23 cellular contexts compared by ENCODE assay signal in the genomic region with DNA sequence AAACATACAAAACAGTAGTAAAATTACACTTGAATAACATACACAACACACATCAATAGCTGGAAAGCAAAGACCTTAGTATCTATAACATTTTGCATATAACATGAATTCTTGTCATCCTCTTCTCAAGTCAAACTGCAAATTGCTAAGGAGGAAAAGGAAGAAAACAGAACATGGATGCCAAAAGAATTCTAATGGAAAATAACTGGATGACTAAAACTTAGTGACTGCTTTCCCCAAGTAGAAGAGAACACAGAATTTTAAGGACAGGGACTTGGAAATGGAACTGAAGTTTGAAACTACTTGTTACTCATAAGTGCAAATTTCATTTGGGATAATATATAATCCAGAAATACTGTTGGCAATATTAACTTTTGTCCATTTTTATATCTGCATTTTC. TPM values are rescaled to one million over a fixed set of nuclear protein-coding genes. Genes with fewer than 3 reads are reported as not detected.
DNase-seq lines count a peak whose midpoint lies in the region; ATAC-seq, FAIRE-seq and TF ChIP-seq lines count a peak whose summit lies in the region.
"Had no signal": no experiment of that assay in that cellular context is flagged by ENCODE, and none has a peak within 500 bp of the region (broad histone marks: within the 10 kb centered on the region; RNA-seq: fewer than 3 reads in every experiment).

No MANE protein-coding gene starts in this region.

- peaks cover 36% of the 10 kb centered on the region; the same call in 1 of the 2 replicates for H3K36me3 ChIP-seq in PC-9 (ENCODE audit: low read depth)
- H3K36me3 ChIP-seq in mammary epithelial cell (ENCODE audit: insufficient read depth, low read length) = peaks cover 1% of the 10 kb centered on the region
- no peaks in the 10 kb centered on the region for H3K36me3 ChIP-seq in keratinocyte (ENCODE audit: control insufficient read depth in 2 of 2, extremely low read depth in 1 of 2, insufficient read depth in 2 of 2, low read length in 2 of 2)
- H3K36me3 ChIP-seq: adrenal gland, cardiac muscle cell, lower lobe of right lung, right lobe of liver had no signal

- H3K79me2 ChIP-seq in PC-9 (ENCODE audit: low read depth) (peaks cover 91% of the 10 kb centered on the region), mammary epithelial cell (ENCODE audit: insufficient read depth, low read length) (peaks cover 86% of the 10 kb centered on the region), keratinocyte (ENCODE audit: control insufficient read depth, insufficient read depth, low read length) (peaks cover 48% of the 10 kb centered on the region)

- no peak for TF ChIP-seq CTCF in PC-9 (conservative IDR thresholded peaks at IDR 0.05)
- TF ChIP-seq CTCF in mammary epithelial cell (conservative IDR thresholded peaks at IDR 0.05 in 1 of 2, IDR thresholded peaks at IDR 0.05 in 1 of 2; ENCODE audit: extremely low read depth in 1 of 2, insufficient read depth in 1 of 2, low read depth in 1 of 2, low read length in 2 of 2) = no peak
- no peak for TF ChIP-seq CTCF in keratinocyte (optimal IDR thresholded peaks at IDR 0.05 in 1 of 3, IDR thresholded peaks at IDR 0.05 in 1 of 3, conservative IDR thresholded peaks at IDR 0.05 in 1 of 3; ENCODE audit: extremely low read depth in 1 of 3, insufficient read depth in 2 of 3, low read length in 3 of 3)

- no peaks in the 10 kb centered on the region for H3K27me3 ChIP-seq in PC-9 (ENCODE audit: insufficient read depth, low read depth)
- no peaks in the 10 kb centered on the region for H3K27me3 ChIP-seq in mammary epithelial cell (ENCODE audit: insufficient read depth, low read length)
- no peaks in the 10 kb centered on the region for H3K27me3 ChIP-seq in keratinocyte (ENCODE audit: control insufficient read depth, extremely low read depth, insufficient read depth, low read length)
- H3K27me3 ChIP-seq: adrenal gland, cardiac muscle cell, right lobe of liver had no signal

- no peak overlapping the region for H3K4me2 ChIP-seq in PC-9
- H3K4me2 ChIP-seq in mammary epithelial cell (ENCODE audit: insufficient read depth, low read depth, low read length) = no peak overlapping the region
- no peak overlapping the region for H3K4me2 ChIP-seq in keratinocyte (ENCODE audit: control insufficient read depth, extremely low read depth, insufficient read depth, low read depth, low read length)

- POLR2A ChIA-PET in PC-9 (lab: Charles Lee; ENCODE audit: unreplicated experiment) = no interaction called here

- H3K9ac ChIP-seq in mammary epithelial cell (ENCODE audit: insufficient read depth, low read length) (no peak overlapping the region), keratinocyte (ENCODE audit: control insufficient read depth, extremely low read depth, insufficient read depth, low read length) (no peak overlapping the region)
- H3K9ac ChIP-seq: parathyroid adenoma had no signal

- CTCF ChIA-PET in PC-9 (lab: Charles Lee) (no interaction called here), mammary epithelial cell (lab: Charles Lee; ENCODE audit: low non-redundant PET) (no interaction called here)

- H3K4me1 ChIP-seq in PC-9 (replicated peaks; ENCODE audit: insufficient read depth) (peaks cover 36% of the 10 kb centered on the region), mammary epithelial cell (ENCODE audit: insufficient read depth, low read length) (peaks cover 35% of the 10 kb centered on the region), keratinocyte (ENCODE audit: control insufficient read depth, extremely low read depth, insufficient read depth, low read length) (peaks cover 27% of the 10 kb centered on the region)
- H3K4me1 ChIP-seq: parathyroid adenoma, right lobe of liver had no signal

- no peaks in the 10 kb centered on the region; the same call in 1 of the 2 replicates for H4K20me1 ChIP-seq in PC-9 (ENCODE audit: insufficient read depth)
- H4K20me1 ChIP-seq in mammary epithelial cell (ENCODE audit: insufficient read depth, low read length) = no peaks in the 10 kb centered on the region
- peaks cover 4% of the 10 kb centered on the region for H4K20me1 ChIP-seq in keratinocyte (ENCODE audit: control insufficient read depth, extremely low read depth, insufficient read depth, low read length)

- H3K9me3 ChIP-seq in PC-9 (ENCODE audit: insufficient read depth, low read depth) (no peaks in the 10 kb centered on the region), mammary epithelial cell (replicated peaks; ENCODE audit: insufficient read depth, low read length) (no peaks in the 10 kb centered on the region), keratinocyte (ENCODE audit: control insufficient read depth, low read depth, low read length) (no peaks in the 10 kb centered on the region)
- H3K9me3 ChIP-seq: adrenal gland, lower lobe of right lung, right lobe of liver had no signal

- DNase-seq in PC-9 (no peak), mammary epithelial cell (no peak), keratinocyte (ENCODE audit: low read depth, low spot score) (no peak), amygdala (lab: John Stamatoyannopoulos, UW) (no peak)
- DNase-seq: activated CD4-positive, alpha-beta T cell treated with anti-CD3 and anti-CD28 coated beads for 4 hours; activated T-cell treated with anti-CD3 and anti-CD28 coated beads, Interleukin-2, amount 50 U/mL, for 4 hours; adrenal gland; lower lobe of right lung; NCI-H1092 treated with DMSO at 0.1 percent for 48 hours; NCI-H1930; NCI-H524; right lobe of liver; SHP77; stimulated activated CD4-positive, alpha-beta T cell treated with anti-CD3 and anti-CD28 coated beads, Interleukin-12 subunit alpha, Interleukin-12 subunit beta, amount 100 ng/mL, for 4 hours; stimulated activated CD4-positive, alpha-beta T cell treated with anti-CD3 and anti-CD28 coated beads, Interleukin-4, amount 100 ng/mL, for 1 hour had no signal

- FAIRE-seq in keratinocyte (lab: Jason Lieb, UNC) = no peak
- FAIRE-seq: D721Med, HepG2 had no signal

- H2AFZ ChIP-seq in PC-9 (no peak overlapping the region), mammary epithelial cell (ENCODE audit: low read depth, low read length) (no peak overlapping the region), keratinocyte (ENCODE audit: control insufficient read depth, low read length) (no peak overlapping the region)
- H2AFZ ChIP-seq: parathyroid adenoma had no signal

- no TSS peak for BruUV-seq in PC-9 (replicated peaks; lab: Mats Ljungman, UMichigan)
- BruUV-seq in mammary epithelial cell (replicated peaks; lab: Mats Ljungman, UMichigan) = no TSS peak

- no peak overlapping the region for H3K4me3 ChIP-seq in PC-9
- no peak overlapping the region for H3K4me3 ChIP-seq in mammary epithelial cell (replicated peaks in 1 of 3; ENCODE audit: insufficient read depth in 1 of 3, low read depth in 2 of 3, low read length in 3 of 3)
- no peak overlapping the region for H3K4me3 ChIP-seq in keratinocyte (ENCODE audit: control insufficient read depth in 2 of 3, extremely low read depth in 1 of 3, insufficient read depth in 2 of 3, low read depth in 1 of 3, low read length in 3 of 3)
- H3K4me3 ChIP-seq: adrenal gland, cardiac muscle cell, lower lobe of right lung, right lobe of liver had no signal

- peaks cover 2% of the 10 kb centered on the region for H3K9me1 ChIP-seq in keratinocyte (ENCODE audit: control insufficient read depth, extremely low read depth, insufficient read depth, low read length)

- in situ Hi-C loops in mammary epithelial cell (cut with MboI; ENCODE audit: low sequenced_read_pairs in 2 of 2) = no loop called here

- H3F3A ChIP-seq in PC-9 (ENCODE audit: insufficient read depth, low read depth) = 0 out of 2 replicates have a peak, but pooled peaks cover 5% of the 10 kb centered on the region

- intact Hi-C loops in PC-9 (cut with micrococcal nuclease; ENCODE audit: unreplicated experiment) = no loop called here
- intact Hi-C loops in mammary epithelial cell (cut with micrococcal nuclease) = no loop called here

- H3K9me2 ChIP-seq in PC-9 (ENCODE audit: insufficient read depth) = no peaks in the 10 kb centered on the region

- dilution Hi-C loops in mammary epithelial cell (cut with HindIII; ENCODE audit: low sequenced_read_pairs) (no loop called here), keratinocyte (cut with MboI; ENCODE audit: extremely low pct_ligation_motif_present, low sequenced_read_pairs) (no loop called here)

- H3K27ac ChIP-seq in PC-9 (peak overlapping the region; percentile 20; the same call in 1 of the 2 replicates), mammary epithelial cell (ENCODE audit: insufficient read depth, low read depth, low read length) (peak overlapping the region; percentile 1), keratinocyte (ENCODE audit: control insufficient read depth, insufficient read depth, low read length) (peak overlapping the region; percentile 6), temporal lobe (ENCODE audit: low read depth, low read length) (peak overlapping the region; percentile 77)
- H3K27ac ChIP-seq: cardiac muscle cell, lower lobe of right lung, parathyroid adenoma, right lobe of liver had no signal

- no peak for ATAC-seq in HG03442 (IDR thresholded peaks at IDR 0.05; ENCODE audit: unreplicated experiment)
- no peak for ATAC-seq in GM18873 (IDR thresholded peaks at IDR 0.05; ENCODE audit: low FRiP score, unreplicated experiment)
- ATAC-seq: activated T-cell treated with anti-CD3 and anti-CD28 coated beads, Interleukin-2, amount 50 U/mL, for 4 hours; HepG2; lower lobe of right lung; PC-3; right lobe of liver had no signal

RNA-seq across cellular contexts. Expression of gene MTMR2, which starts 10.1 kb away (rescaled TPM):
- total RNA-seq in PC-9 (2021) (41.6 and 60.7 TPM in 2 replicates), mammary epithelial cell (10 to 100 TPM; 47.2 to 50.7 TPM), temporal lobe (27.5 TPM)
- polyA plus RNA-seq in mammary epithelial cell (23.8 TPM), keratinocyte (14.7 to 27.0 TPM (median 24.7 TPM) in 3 replicates)
- polyA minus RNA-seq in mammary epithelial cell (35.9 TPM), keratinocyte (7.5 to 52.4 TPM (median 24.7 TPM) in 3 replicates)
- polyA plus RNA-seq in keratinocyte (2011; ENCODE audit: low read depth) = 11.3 TPM
- polyA plus RNA-seq in keratinocyte (2011; cell fraction: cytosol; rRNA removed) = 16.7 and 31.1 TPM in 2 replicates
- 13.5 and 14.6 TPM in 2 replicates for polyA plus RNA-seq in keratinocyte (2011; cell fraction: nucleus; rRNA removed)
- 9.4 and 25.2 TPM in 2 replicates for polyA plus RNA-seq in keratinocyte (2012; ENCODE audit: low replicate concordance)
- 63.7 TPM for polyA minus RNA-seq in keratinocyte (2011; cell fraction: cytosol; rRNA and poly(A)+ RNA removed)
- polyA minus RNA-seq in keratinocyte (2011; cell fraction: nucleus; rRNA and poly(A)+ RNA removed) = 15.8 and 27.8 TPM in 2 replicates

Comparison
In these comparisons a context has a peak if more than half of its experiments do, and no peak if none do; other contexts are left out.
1. H3K27ac ChIP-seq: peak in every context shown above with its lines; median percentile 77 in temporal lobe; 20 in PC-9; 6 in keratinocyte; 1 in mammary epithelial cell.